8 cellular contexts compared by ENCODE assay signal in the genomic region with DNA sequence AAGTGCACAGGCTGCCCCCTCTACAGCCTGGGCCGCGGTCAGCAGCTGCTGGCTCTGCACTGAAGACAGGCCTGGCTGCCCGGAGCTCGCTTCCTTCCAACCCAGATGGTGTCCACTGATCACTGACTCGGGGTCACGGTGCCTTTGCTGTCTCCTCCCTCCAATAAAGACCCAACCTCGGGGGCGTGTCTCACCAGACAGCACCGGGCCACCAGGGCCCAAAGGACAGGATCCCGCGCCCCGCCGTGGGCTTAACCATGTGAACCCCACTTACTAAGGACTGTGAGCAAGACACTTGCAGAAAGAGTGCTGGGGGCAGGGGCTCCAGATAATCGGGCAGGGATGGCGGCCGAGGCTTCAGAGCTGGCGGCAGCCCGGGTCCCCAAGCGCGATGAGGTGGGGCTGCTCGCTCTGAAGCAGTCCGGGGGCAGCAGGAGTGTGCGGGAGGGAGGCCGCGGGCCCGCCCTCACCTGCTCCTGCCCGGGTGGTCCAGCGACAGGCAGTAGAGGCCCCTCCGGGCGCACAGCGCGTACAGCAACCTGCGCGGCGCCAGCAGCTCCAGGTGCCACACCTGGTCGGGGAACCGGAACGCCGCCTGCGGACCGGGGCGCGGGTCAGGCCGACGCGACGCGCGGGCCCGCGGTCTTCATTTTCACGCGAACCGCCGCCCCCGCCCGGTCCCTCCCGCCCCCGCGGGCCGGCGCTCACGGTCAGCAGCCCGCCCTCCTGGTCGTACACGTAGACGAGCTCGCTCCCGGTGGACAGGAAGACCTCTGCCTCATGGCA. TPM values are rescaled to one million over a fixed set of nuclear protein-coding genes. Genes with fewer than 3 reads are reported as not detected.
DNase-seq lines count a peak whose midpoint lies in the region; ATAC-seq and TF ChIP-seq lines count a peak whose summit lies in the region.

No MANE protein-coding gene starts in this region.

- peaks cover 17 to 70% of the 10 kb centered on the region in 2 experiments for H3K79me1 ChIP-seq in IMR-90 (ENCODE audit: low read depth in 1 of 2, low read length in 2 of 2)

- H2BK15ac ChIP-seq in IMR-90 (ENCODE audit: low read depth, low read length), result no peak overlapping the region

- peak overlapping the region; percentile 98 for H3K9ac ChIP-seq in IMR-90 (ENCODE audit: low read depth, low read length)
- peak overlapping the region; percentile 92 for H3K9ac ChIP-seq in adipocyte (ENCODE audit: low read length)

- H3K36me3 ChIP-seq in IMR-90 (ENCODE audit: control insufficient read depth, insufficient read depth, low read length), result peaks cover 32% of the 10 kb centered on the region
- H3K36me3 ChIP-seq in adipocyte (ENCODE audit: control insufficient read depth, insufficient read depth, low read length, severe bottlenecking), result peaks cover 39% of the 10 kb centered on the region
- peaks cover 0 to 52% (median 36%) of the 10 kb centered on the region in 6 donors for H3K36me3 ChIP-seq in spleen

- no peak for TF ChIP-seq RAD21 in IMR-90 (IDR thresholded peaks at IDR 0.05; ENCODE audit: low read length)

- H3K14ac ChIP-seq in IMR-90 (replicated peaks; ENCODE audit: low read depth, low read length), result peak overlapping the region; percentile 81

- H2BK20ac ChIP-seq in IMR-90 (ENCODE audit: low read depth, low read length), result no peak overlapping the region

- H2AFZ ChIP-seq in IMR-90 (replicated peaks; ENCODE audit: low read length, poor library complexity), result peak overlapping the region; percentile 96

- H2BK120ac ChIP-seq in IMR-90 (ENCODE audit: low read depth, low read length), result peak overlapping the region; percentile 81; the same call in 1 of the 2 replicates

- H4K20me1 ChIP-seq in IMR-90 (ENCODE audit: insufficient read depth, low read length), result peaks cover 41% of the 10 kb centered on the region

- H3K4me1 ChIP-seq in IMR-90 (ENCODE audit: control insufficient read depth, insufficient read depth, low read length) (peaks cover 22% of the 10 kb centered on the region), adipocyte (ENCODE audit: control insufficient read depth, insufficient read depth, low read length) (peaks cover 33% of the 10 kb centered on the region), spleen (peaks cover 19 to 72% (median 55%) of the 10 kb centered on the region in 6 donors)

- H3K9me3 ChIP-seq in IMR-90 (ENCODE audit: control insufficient read depth, insufficient read depth, low read length), result no peaks in the 10 kb centered on the region
- no peaks in the 10 kb centered on the region for H3K9me3 ChIP-seq in adipocyte (ENCODE audit: control insufficient read depth, low read length)
- no peaks in the 10 kb centered on the region for H3K9me3 ChIP-seq in spleen

- peak overlapping the region; percentile 95 for H3K4ac ChIP-seq in IMR-90 (ENCODE audit: low read depth, low read length)

- H3K27ac ChIP-seq in IMR-90 (ENCODE audit: insufficient read depth, low read length) (peak overlapping the region; percentile 94), spleen (peak overlapping the region; percentile 84 to 95 (median 90))

- no TSS peak for BruUV-seq in IMR-90 (replicated peaks; lab: Mats Ljungman, UMichigan)

- dilution Hi-C loops in IMR-90 (cut with HindIII; ENCODE audit: low sequenced_read_pairs, unreplicated experiment), result no loop called here

- CTCF ChIA-PET in IMR-90 (lab: Yijun Ruan, JAX), result no interaction called here

- peak; percentile 69 for DNase-seq in activated CD8-positive, alpha-beta memory T cell treated with anti-CD3 and anti-CD28 coated beads, Interleukin-2, amount 50 U/mL, for 48 hours
- no peak for DNase-seq in activated CD8-positive, alpha-beta memory T cell treated with anti-CD3 and anti-CD28 coated beads for 24 hours
- DNase-seq in IMR-90 (peak; percentile 16), adipocyte (ENCODE audit: low read depth) (peak; percentile 40), spleen (peak; percentile 85), superior temporal gyrus (ENCODE audit: extremely low spot score) (no peak), NCI-H345 (lab: John Stamatoyannopoulos, UW) (no peak)

- intact Hi-C loops in IMR-90 (cut with micrococcal nuclease), result no loop called here
- intact Hi-C loops in spleen (cut with DNase I; ENCODE audit: low total_unique reads), result no loop called here

- TF ChIP-seq POLR2A in IMR-90 (IDR thresholded peaks at IDR 0.05; ENCODE audit: low read depth, low read length) (no peak), spleen (IDR thresholded peaks at IDR 0.05) (no peak)

- H3K4me3 ChIP-seq in IMR-90 (ENCODE audit: insufficient read depth, low read depth, low read length) (peak overlapping the region; percentile 100), adipocyte (ENCODE audit: low read length) (peak overlapping the region; percentile 93), iPS-11a (ENCODE audit: low read depth, low read length) (peak overlapping the region; percentile 81), spleen (peak overlapping the region; percentile 74 to 100 (median 98))

- peak overlapping the region; percentile 91; the same call in 1 of the 2 replicates for H4K5ac ChIP-seq in IMR-90 (ENCODE audit: low read depth, low read length)

- no peak for TF ChIP-seq CTCF in IMR-90 (conservative IDR thresholded peaks at IDR 0.05; ENCODE audit: low read depth, low read length)
- no peak for TF ChIP-seq CTCF in spleen (IDR thresholded peaks at IDR 0.05 in 8 of 11, conservative IDR thresholded peaks at IDR 0.05 in 3 of 11)

- WGBS in IMR-90 (ENCODE audit: extremely low coverage in 2 of 2, insufficient read length in 1 of 2), 2 experiments, result 4% methylated on average over 27 of the region's 69 CpGs; no CpG with 5 or more reads in 1 of the 2 experiments
- WGBS in spleen, 5 donors, result 0 to 3% (median 2%) methylated on average over 24 to 69 of the region's 69 CpGs

- in situ Hi-C loops in IMR-90 (cut with MboI; ENCODE audit: low sequenced_read_pairs), result no loop called here

- peak overlapping the region; percentile 8 for H3K23ac ChIP-seq in IMR-90 (ENCODE audit: low read depth, low read length)

- H3K27me3 ChIP-seq in IMR-90 (ENCODE audit: control insufficient read depth, insufficient read depth, low read length) (no peaks in the 10 kb centered on the region), adipocyte (replicated peaks; ENCODE audit: control insufficient read depth, insufficient read depth, low read length) (no peaks in the 10 kb centered on the region), spleen (replicated peaks in 1 of 7) (no peaks in the 10 kb centered on the region)

- H3K56ac ChIP-seq in IMR-90 (ENCODE audit: extremely low read depth, insufficient read depth, low read length), result peak overlapping the region; percentile 54

- peak overlapping the region; percentile 88 for H2BK5ac ChIP-seq in IMR-90 (ENCODE audit: low read depth, low read length, poor library complexity, severe bottlenecking)

- POLR2A ChIA-PET in IMR-90 (lab: Charles Lee; ENCODE audit: unreplicated experiment), result no interaction called here

- peak overlapping the region; percentile 66 to 96; a peak in 2 of 4 replicates for H4K8ac ChIP-seq in IMR-90 (ENCODE audit: low read depth in 2 of 2, low read length in 2 of 2)

- ATAC-seq in IMR-90 (ENCODE audit: low read depth), result peak; percentile 24

- H3K9me1 ChIP-seq in IMR-90 (ENCODE audit: insufficient read depth, low read length), result peaks cover 17% of the 10 kb centered on the region

- peak overlapping the region; percentile 88; the same call in 1 of the 2 replicates for H4K91ac ChIP-seq in IMR-90 (ENCODE audit: insufficient read depth, low read depth, low read length)

- H3K4me2 ChIP-seq in IMR-90 (ENCODE audit: low read depth, low read length), result peak overlapping the region; percentile 98

- H2AK9ac ChIP-seq in IMR-90 (replicated peaks; ENCODE audit: low read depth, low read length, poor library complexity), result peak overlapping the region; percentile 98

- 0 out of 2 replicates have a peak overlapping the region, but pooled peaks have one; percentile 24 for H2AK5ac ChIP-seq in IMR-90 (ENCODE audit: low read depth, low read length)

- H3K18ac ChIP-seq in IMR-90 (ENCODE audit: low read depth, low read length), result peak overlapping the region; percentile 90; the same call in 1 of the 2 replicates

TF ChIP-seq in IMR-90, 13 proteins besides CTCF, POLR2A, EP300 and RAD21:
- no peak for TF ChIP-seq MAFK (IDR thresholded peaks at IDR 0.05; ENCODE audit: low read depth, low read length)
- no peak for TF ChIP-seq RFX5 (IDR thresholded peaks at IDR 0.05; ENCODE audit: low read depth, low read length)
- no peak for TF ChIP-seq SMC3 (IDR thresholded peaks at IDR 0.05; ENCODE audit: low read depth, low read length)

RNA-seq across cellular contexts. Expression of gene FAAP100, which starts 0.5 kb away (rescaled TPM):
- 7.5 and 7.9 TPM in 2 replicates for total RNA-seq in IMR-90 (2012; rRNA removed)
- polyA plus RNA-seq in IMR-90 (2012; rRNA removed), result 24.8 and 27.5 TPM in 2 replicates
- polyA plus RNA-seq in IMR-90 (2012; cell fraction: cytosol; rRNA removed), result 14.4 and 23.9 TPM in 2 replicates
- polyA plus RNA-seq in IMR-90 (2012; cell fraction: nucleus; rRNA removed; ENCODE audit: low replicate concordance), result 48.3 and 135 TPM in 2 replicates
- 10 to 100 TPM; 36.8 to 59.2 (median 50.2) TPM for total RNA-seq in spleen
- 10 to 100 TPM; 32.2 to 77.2 (median 52.0) TPM for polyA plus RNA-seq in spleen

RNA-seq across cellular contexts. Expression of gene FSCN2, which starts 23.5 kb away (rescaled TPM):
- total RNA-seq in IMR-90 (2012; rRNA removed) (0.18 and 0.28 TPM in 2 replicates), spleen (1 to 10 TPM; 1.2 to 4.0 (median 2.8) TPM)
- polyA plus RNA-seq in IMR-90 (2012; rRNA removed) (0.84 and 1.1 TPM in 2 replicates), spleen (1 to 10 TPM in 1 of 3 donors, under 1 TPM in 2; 0.41 to 2.6 (median 0.76) TPM)
- polyA plus RNA-seq in IMR-90 (2012; cell fraction: cytosol; rRNA removed), result 0.22 and 0.96 TPM in 2 replicates
- polyA plus RNA-seq in IMR-90 (2012; cell fraction: nucleus; rRNA removed; ENCODE audit: low replicate concordance), result 2.6 and 6.7 TPM in 2 replicates

RNA-seq across cellular contexts. Expression of gene ACTG1, which starts 39.1 kb away (rescaled TPM):
- total RNA-seq in IMR-90 (2012; rRNA removed) (12,144 and 15,732 TPM in 2 replicates), spleen (1,000 to 10,000 TPM; 1,726 to 6,270 (median 2,803) TPM)
- polyA plus RNA-seq in IMR-90 (2012; rRNA removed) (10,271 and 10,907 TPM in 2 replicates), spleen (1,000 to 10,000 TPM; 1,119 to 1,902 (median 1,793) TPM)
- polyA plus RNA-seq in IMR-90 (2012; cell fraction: cytosol; rRNA removed), result 46,606 and 47,328 TPM in 2 replicates
- polyA plus RNA-seq in IMR-90 (2012; cell fraction: nucleus; rRNA removed; ENCODE audit: low replicate concordance), result 8,917 and 28,399 TPM in 2 replicates

Comparison
In these comparisons a context has a peak if more than half of its experiments do, and no peak if none do; other contexts are left out.
1. DNase-seq: peak in activated CD8-positive, alpha-beta memory T cell treated with anti-CD3 and anti-CD28 coated beads, Interleukin-2, amount 50 U/mL, for 48 hours (single experiment), IMR-90 (single experiment), adipocyte (single experiment) and spleen (single experiment); none in activated CD8-positive, alpha-beta memory T cell treated with anti-CD3 and anti-CD28 coated beads for 24 hours (single experiment), superior temporal gyrus (single experiment) and NCI-H345 (single experiment).
2. Peak in every context shown above with its lines, with median percentiles within 50 percentile points of each other: H3K4me3 ChIP-seq.